In the genomic region with DNA sequence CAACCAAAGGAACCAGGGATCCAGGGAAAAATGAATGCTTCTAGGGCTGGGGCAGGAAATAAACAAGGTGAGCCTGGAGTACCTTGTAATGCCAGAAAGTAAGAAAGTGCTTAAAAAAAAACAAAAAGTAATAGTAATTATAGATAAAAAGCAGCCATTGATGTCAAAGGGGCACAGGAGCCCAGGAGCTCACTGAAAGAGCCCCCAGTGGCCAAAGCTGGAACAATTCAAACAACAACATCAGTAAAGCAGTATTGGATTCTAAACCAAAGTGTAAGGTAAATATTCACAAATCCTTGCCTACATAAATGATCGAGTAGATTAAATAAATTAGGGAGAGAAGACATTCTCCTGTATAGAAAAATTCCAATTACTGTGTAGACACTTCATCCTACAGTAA, we compare ENCODE assay signal across 10 cellular contexts.
A peak's percentile ranks its signal among the peaks of the same experiment; 100 is the strongest.
DNase-seq lines count a peak whose midpoint lies in the region; ATAC-seq, FAIRE-seq and TF ChIP-seq lines count a peak whose summit lies in the region.
"Had no signal": no experiment of that assay in that cellular context is flagged by ENCODE, and none has a peak within 500 bp of the region (broad histone marks: within the 10 kb centered on the region; RNA-seq: fewer than 3 reads in every experiment).

No MANE protein-coding gene starts in this region.

- H3K4me1 ChIP-seq in GM12878 (ENCODE audit: control insufficient read depth, insufficient read depth, low read length) (no peaks in the 10 kb centered on the region), mesendoderm (ENCODE audit: control insufficient read depth, low read depth, low read length) (no peaks in the 10 kb centered on the region), right cardiac atrium (ENCODE audit: control insufficient read depth, insufficient read depth, low read length) (no peaks in the 10 kb centered on the region)

- no peak overlapping the region for H2BK120ac ChIP-seq in mesendoderm (ENCODE audit: low read depth, low read length)

- POLR2A ChIA-PET in GM12878 (lab: Charles Lee), result no interaction called here

- H3K27me3 ChIP-seq in GM12878 (replicated peaks in 1 of 2; ENCODE audit: control insufficient read depth in 2 of 2, insufficient read depth in 2 of 2, low read length in 1 of 2) (no peaks in the 10 kb centered on the region), mesendoderm (ENCODE audit: insufficient read depth, low read length, poor library complexity) (no peaks in the 10 kb centered on the region), right cardiac atrium (ENCODE audit: control insufficient read depth, insufficient read depth) (no peaks in the 10 kb centered on the region)

- no peak overlapping the region for H3K4me2 ChIP-seq in GM12878 (ENCODE audit: control insufficient read depth, insufficient read depth)
- no peak overlapping the region for H3K4me2 ChIP-seq in mesendoderm (ENCODE audit: low read length)

- peak in 2 of 3 experiments; percentile 33 to 47; a peak in 3 of 6 replicates for TF ChIP-seq CTCF in GM12878 (IDR thresholded peaks at IDR 0.05 in 2 of 3, conservative IDR thresholded peaks at IDR 0.05 in 1 of 3; ENCODE audit: control insufficient read depth in 2 of 3, extremely low read depth in 1 of 3, insufficient read depth in 1 of 3, low read depth in 3 of 3, low read length in 3 of 3)

- no peak overlapping the region for H2AK5ac ChIP-seq in mesendoderm (ENCODE audit: low read length)

- BruUV-seq in GM12878 (replicated peaks; lab: Mats Ljungman, UMichigan), result no TSS peak

- H3K79me2 ChIP-seq in GM12878 (ENCODE audit: control insufficient read depth, insufficient read depth, low read length) (no peaks in the 10 kb centered on the region), mesendoderm (ENCODE audit: control insufficient read depth, insufficient read depth, low read length) (no peaks in the 10 kb centered on the region)

- in situ Hi-C loops in GM12878 (cut with MboI), result no loop called here

- H3K27ac ChIP-seq in GM12878 (ENCODE audit: control insufficient read depth, insufficient read depth) (no peak overlapping the region), mesendoderm (ENCODE audit: low read depth, low read length) (no peak overlapping the region), right cardiac atrium (ENCODE audit: low read length) (no peak overlapping the region)

- no peaks in the 10 kb centered on the region for H3K79me1 ChIP-seq in mesendoderm (ENCODE audit: low read length)

- no peak overlapping the region for H3K56ac ChIP-seq in mesendoderm (ENCODE audit: low read length)

- no peak overlapping the region for H3K23ac ChIP-seq in mesendoderm (ENCODE audit: low read length)

- H2BK5ac ChIP-seq in mesendoderm (ENCODE audit: low read length), result no peak overlapping the region

- no peaks in the 10 kb centered on the region for H4K20me1 ChIP-seq in GM12878 (ENCODE audit: control insufficient read depth, insufficient read depth)

- no peak overlapping the region for H3K4me3 ChIP-seq in GM12878
- no peak overlapping the region for H3K4me3 ChIP-seq in mesendoderm (ENCODE audit: low read length)
- H3K4me3 ChIP-seq in right cardiac atrium (ENCODE audit: low read length), result no peak overlapping the region

- H3K9ac ChIP-seq in GM12878 (ENCODE audit: control insufficient read depth, insufficient read depth, low read length) (no peak overlapping the region), mesendoderm (ENCODE audit: low read length) (no peak overlapping the region)

- H3K4ac ChIP-seq in mesendoderm (ENCODE audit: low read depth, low read length), result no peak overlapping the region

- H3K36me3 ChIP-seq in GM12878 (ENCODE audit: control insufficient read depth in 2 of 2, insufficient read depth in 2 of 2, low read length in 1 of 2) (no peaks in the 10 kb centered on the region), mesendoderm (ENCODE audit: control insufficient read depth, insufficient read depth, low read length) (no peaks in the 10 kb centered on the region)

- H3K9me3 ChIP-seq in GM12878 (replicated peaks; ENCODE audit: control insufficient read depth, insufficient read depth, low read length) (no peaks in the 10 kb centered on the region), right cardiac atrium (ENCODE audit: control insufficient read depth, low read length) (no peaks in the 10 kb centered on the region)

- TF ChIP-seq POLR2A in GM12878 (IDR thresholded peaks at IDR 0.05; ENCODE audit: low read depth, low read length), result no peak

- intact Hi-C loops in GM12878 (cut with micrococcal nuclease; ENCODE audit: unreplicated experiment), result no loop called here
- intact Hi-C loops in right cardiac atrium (cut with DNase I), result no loop called here

- no peak for FAIRE-seq in GM12878 (lab: Jason Lieb, UNC)

- no peak overlapping the region for H2BK15ac ChIP-seq in mesendoderm (replicated peaks; ENCODE audit: low read depth)

- ATAC-seq in GM12878 (peak; percentile 32; the same call in 1 of the 3 replicates), right cardiac atrium (no peak)
- ATAC-seq: left lobe of liver had no signal

- TF ChIP-seq EP300 in GM12878 (IDR thresholded peaks at IDR 0.05; ENCODE audit: borderline replicate concordance in 1 of 2, control insufficient read depth in 1 of 2, low read depth in 2 of 2, low read length in 2 of 2), result no peak

- SMC1A ChIA-PET in GM12878 (lab: Charles Lee; ENCODE audit: uncharacterized antibody, unreplicated experiment), result interaction anchor here (1.6 kb wide), 1 partner anchor 14 kb away, joined by 4 read pairs; no protein-coding TSS in a partner anchor

- H2AFZ ChIP-seq in GM12878 (ENCODE audit: control insufficient read depth, low read depth, low read length), result no peak overlapping the region

- RAD21 ChIA-PET in GM12878 (lab: Charles Lee; ENCODE audit: unreplicated experiment), result no interaction called here

- H4K5ac ChIP-seq in mesendoderm (ENCODE audit: low read length), result no peak overlapping the region

- 0% methylated on average over 1 of the region's 1 CpG for WGBS in GM12878 (ENCODE audit: insufficient coverage, insufficient replicate concordance, low lambda C conversion rate, missing lambda C conversion rate)
- no CpG with 5 or more reads among the region's 1 CpG for WGBS in mesendoderm (ENCODE audit: extremely low coverage, insufficient coverage, low lambda C conversion rate)
- 79% methylated on average over 1 of the region's 1 CpG for WGBS in right cardiac atrium

- H4K8ac ChIP-seq in mesendoderm (ENCODE audit: low read depth, low read length), result no peak overlapping the region

- peak; percentile 49 for DNase-seq in ELR (ENCODE audit: low read depth)
- DNase-seq in HT-29 (ENCODE audit: low spot score), result peak; percentile 19
- no peak for DNase-seq in GM12878 (ENCODE audit: low read depth, low spot score)
- DNase-seq in mesendoderm, result peak; percentile 29
- no peak for DNase-seq in medulla oblongata (ENCODE audit: extremely low spot score)
- DNase-seq in foreskin melanocyte, result no peak
- no peak for DNase-seq in right cardiac atrium
- DNase-seq: GF-D8, NCI-H1092 treated with DMSO at 0.1 percent for 48 hours had no signal

- no peak overlapping the region for H3K18ac ChIP-seq in mesendoderm (ENCODE audit: low read length)

- TF ChIP-seq RAD21 in GM12878 (IDR thresholded peaks at IDR 0.05; ENCODE audit: insufficient read depth, low read depth, low read length), result no peak

- CTCF ChIA-PET in GM12878 (lab: Yijun Ruan, JAX), result interaction anchor here (1.0 to 1.2 kb wide), 2 partner anchors 12 to 28 kb away, joined by 3 read pairs; no protein-coding TSS in a partner anchor

TF ChIP-seq in GM12878, 131 proteins besides CTCF, POLR2A, EP300 and RAD21:
- TF ChIP-seq, protein P1, sequence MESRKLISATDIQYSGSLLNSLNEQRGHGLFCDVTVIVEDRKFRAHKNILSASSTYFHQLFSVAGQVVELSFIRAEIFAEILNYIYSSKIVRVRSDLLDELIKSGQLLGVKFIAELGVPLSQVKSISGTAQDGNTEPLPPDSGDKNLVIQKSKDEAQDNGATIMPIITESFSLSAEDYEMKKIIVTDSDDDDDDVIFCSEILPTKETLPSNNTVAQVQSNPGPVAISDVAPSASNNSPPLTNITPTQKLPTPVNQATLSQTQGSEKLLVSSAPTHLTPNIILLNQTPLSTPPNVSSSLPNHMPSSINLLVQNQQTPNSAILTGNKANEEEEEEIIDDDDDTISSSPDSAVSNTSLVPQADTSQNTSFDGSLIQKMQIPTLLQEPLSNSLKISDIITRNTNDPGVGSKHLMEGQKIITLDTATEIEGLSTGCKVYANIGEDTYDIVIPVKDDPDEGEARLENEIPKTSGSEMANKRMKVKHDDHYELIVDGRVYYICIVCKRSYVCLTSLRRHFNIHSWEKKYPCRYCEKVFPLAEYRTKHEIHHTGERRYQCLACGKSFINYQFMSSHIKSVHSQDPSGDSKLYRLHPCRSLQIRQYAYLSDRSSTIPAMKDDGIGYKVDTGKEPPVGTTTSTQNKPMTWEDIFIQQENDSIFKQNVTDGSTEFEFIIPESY (IDR thresholded peaks at IDR 0.05), result no peak
- no peak for TF ChIP-seq ZNF207 (IDR thresholded peaks at IDR 0.05; ENCODE audit: borderline replicate concordance)
- no peak for TF ChIP-seq SREBF1 (IDR thresholded peaks at IDR 0.05; ENCODE audit: low read length)
- TF ChIP-seq YY1 (IDR thresholded peaks at IDR 0.05; ENCODE audit: low read depth, low read length), result no peak
- no peak for TF ChIP-seq CREB1 (IDR thresholded peaks at IDR 0.05; ENCODE audit: low read depth)
- no peak for TF ChIP-seq YBX1 (IDR thresholded peaks at IDR 0.05)
- TF ChIP-seq ZNF24 (IDR thresholded peaks at IDR 0.05), result no peak
- no peak for TF ChIP-seq SMC3 (IDR thresholded peaks at IDR 0.05; ENCODE audit: borderline replicate concordance, low read length)
- TF ChIP-seq RAD51 (IDR thresholded peaks at IDR 0.05), result no peak
- no peak for TF ChIP-seq SMAD1 (IDR thresholded peaks at IDR 0.05; ENCODE audit: low read depth, partially characterized antibody)
- no peak for TF ChIP-seq FOXK2 (IDR thresholded peaks at IDR 0.05)
- TF ChIP-seq, protein P2, sequence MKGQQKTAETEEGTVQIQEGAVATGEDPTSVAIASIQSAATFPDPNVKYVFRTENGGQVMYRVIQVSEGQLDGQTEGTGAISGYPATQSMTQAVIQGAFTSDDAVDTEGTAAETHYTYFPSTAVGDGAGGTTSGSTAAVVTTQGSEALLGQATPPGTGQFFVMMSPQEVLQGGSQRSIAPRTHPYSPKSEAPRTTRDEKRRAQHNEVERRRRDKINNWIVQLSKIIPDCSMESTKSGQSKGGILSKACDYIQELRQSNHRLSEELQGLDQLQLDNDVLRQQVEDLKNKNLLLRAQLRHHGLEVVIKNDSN (IDR thresholded peaks at IDR 0.05; ENCODE audit: borderline replicate concordance, extremely low read length, insufficient read depth, low read depth, low read length), result no peak

Comparison
In these comparisons a context has a peak if more than half of its experiments do, and no peak if none do; other contexts are left out.
1. DNase-seq: peak in ELR (single experiment), HT-29 (single experiment) and mesendoderm (single experiment); none in GM12878 (single experiment), medulla oblongata (single experiment), foreskin melanocyte (single experiment) and right cardiac atrium (0 of 3).